In the genomic region with DNA sequence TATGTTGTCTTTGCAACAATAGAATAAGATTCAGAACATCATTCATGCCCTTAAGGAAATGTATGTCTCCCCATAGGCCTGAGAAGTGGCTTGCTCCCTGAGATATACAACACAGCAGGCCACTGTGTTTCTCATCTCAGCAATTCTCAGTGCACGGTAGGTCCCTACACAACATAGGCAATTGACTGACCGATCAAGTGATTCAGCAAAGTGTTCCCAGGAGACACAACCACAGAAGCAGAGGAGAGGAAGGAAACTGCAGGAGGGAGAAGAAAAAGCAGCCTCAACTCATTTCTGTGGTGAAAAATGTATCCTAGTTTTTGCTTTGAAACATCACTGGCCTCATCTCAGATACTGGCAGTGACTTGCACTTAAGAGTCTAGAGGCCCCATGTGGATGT, we compare ENCODE assay signal across 23 cellular contexts.
"Had no signal": no experiment of that assay in that cellular context is flagged by ENCODE, and none has a peak within 500 bp of the region (broad histone marks: within the 10 kb centered on the region; RNA-seq: fewer than 3 reads in every experiment).

No MANE protein-coding gene starts in this region.

- H3K27ac ChIP-seq: HL-60, KMS-11, RWPE1, SK-N-MC had no signal

- FAIRE-seq: HTR-8/SVneo, K562 had no signal

- H3K9ac ChIP-seq: KMS-11 had no signal

- H3K4me2 ChIP-seq: KMS-11 had no signal

- DNase-seq: Kasumi-1, MV-4-11, NCI-H1092, NCI-H1436, NCI-H187, NCI-H2029, NCI-H2081 treated with DMSO at 0.1 percent for 48 hours, NCI-H2171, NCI-H226, NCI-H446, NCI-H510A, NCI-H524 treated with DMSO at 0.1 percent for 48 hours, NCI-H69, NCI-H774, PC-3, SHP77, T-cell had no signal

- H3K4me3 ChIP-seq: K562, SK-N-MC had no signal
